Comparison of ENCODE assay signal across 2 cellular contexts in the genomic region with DNA sequence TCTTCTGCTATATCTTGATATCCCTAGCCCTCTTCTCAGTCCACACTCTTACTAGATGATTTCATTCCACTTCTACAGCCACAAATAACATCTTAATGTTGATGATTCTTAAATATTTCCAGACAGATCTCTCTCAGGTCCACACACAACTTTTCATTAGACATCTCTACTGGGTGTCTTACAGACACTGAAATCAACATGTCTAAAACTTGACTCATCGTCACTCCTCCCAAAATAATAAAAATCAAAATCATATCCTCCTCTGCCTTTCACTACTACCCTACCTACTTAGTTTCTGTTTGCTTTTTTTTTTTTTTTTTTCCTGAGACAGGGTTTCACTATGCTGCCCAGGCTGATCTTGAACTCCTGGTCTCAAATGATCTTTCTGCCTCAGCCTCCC.
TF ChIP-seq lines count a peak whose summit lies in the region.

No MANE protein-coding gene starts in this region.

TF ChIP-seq in endothelial cell of umbilical vein, 7 proteins besides CTCF, POLR2A, EP300 and RAD21 (continued from another document):
- TF ChIP-seq, protein P1, sequence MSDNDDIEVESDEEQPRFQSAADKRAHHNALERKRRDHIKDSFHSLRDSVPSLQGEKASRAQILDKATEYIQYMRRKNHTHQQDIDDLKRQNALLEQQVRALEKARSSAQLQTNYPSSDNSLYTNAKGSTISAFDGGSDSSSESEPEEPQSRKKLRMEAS (IDR thresholded peaks at IDR 0.05; ENCODE audit: insufficient read depth, insufficient read length): no peak
- TF ChIP-seq MYC (IDR thresholded peaks at IDR 0.05; ENCODE audit: low read depth, low read length) (no peak), POLR2AphosphoS5 (IDR thresholded peaks at IDR 0.05; ENCODE audit: insufficient read depth, low read depth, low read length) (no peak), EZH2 (IDR thresholded peaks at IDR 0.05; ENCODE audit: borderline replicate concordance, low read depth, low read length, severe bottlenecking) (no peak)

TF ChIP-seq in neural cell, 6 proteins besides CTCF, POLR2A, EP300 and RAD21 (continued from another document):
- TF ChIP-seq, protein P2, sequence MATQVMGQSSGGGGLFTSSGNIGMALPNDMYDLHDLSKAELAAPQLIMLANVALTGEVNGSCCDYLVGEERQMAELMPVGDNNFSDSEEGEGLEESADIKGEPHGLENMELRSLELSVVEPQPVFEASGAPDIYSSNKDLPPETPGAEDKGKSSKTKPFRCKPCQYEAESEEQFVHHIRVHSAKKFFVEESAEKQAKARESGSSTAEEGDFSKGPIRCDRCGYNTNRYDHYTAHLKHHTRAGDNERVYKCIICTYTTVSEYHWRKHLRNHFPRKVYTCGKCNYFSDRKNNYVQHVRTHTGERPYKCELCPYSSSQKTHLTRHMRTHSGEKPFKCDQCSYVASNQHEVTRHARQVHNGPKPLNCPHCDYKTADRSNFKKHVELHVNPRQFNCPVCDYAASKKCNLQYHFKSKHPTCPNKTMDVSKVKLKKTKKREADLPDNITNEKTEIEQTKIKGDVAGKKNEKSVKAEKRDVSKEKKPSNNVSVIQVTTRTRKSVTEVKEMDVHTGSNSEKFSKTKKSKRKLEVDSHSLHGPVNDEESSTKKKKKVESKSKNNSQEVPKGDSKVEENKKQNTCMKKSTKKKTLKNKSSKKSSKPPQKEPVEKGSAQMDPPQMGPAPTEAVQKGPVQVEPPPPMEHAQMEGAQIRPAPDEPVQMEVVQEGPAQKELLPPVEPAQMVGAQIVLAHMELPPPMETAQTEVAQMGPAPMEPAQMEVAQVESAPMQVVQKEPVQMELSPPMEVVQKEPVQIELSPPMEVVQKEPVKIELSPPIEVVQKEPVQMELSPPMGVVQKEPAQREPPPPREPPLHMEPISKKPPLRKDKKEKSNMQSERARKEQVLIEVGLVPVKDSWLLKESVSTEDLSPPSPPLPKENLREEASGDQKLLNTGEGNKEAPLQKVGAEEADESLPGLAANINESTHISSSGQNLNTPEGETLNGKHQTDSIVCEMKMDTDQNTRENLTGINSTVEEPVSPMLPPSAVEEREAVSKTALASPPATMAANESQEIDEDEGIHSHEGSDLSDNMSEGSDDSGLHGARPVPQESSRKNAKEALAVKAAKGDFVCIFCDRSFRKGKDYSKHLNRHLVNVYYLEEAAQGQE (IDR thresholded peaks at IDR 0.05; ENCODE audit: borderline replicate concordance): no peak
- TF ChIP-seq TAF1 (IDR thresholded peaks at IDR 0.05; ENCODE audit: low read depth): no peak
- TF ChIP-seq POLR2AphosphoS5 (IDR thresholded peaks at IDR 0.05): no peak
- no peak for TF ChIP-seq SMC3 (conservative IDR thresholded peaks at IDR 0.05; ENCODE audit: poor library complexity)
- TF ChIP-seq MXI1 (conservative IDR thresholded peaks at IDR 0.05; ENCODE audit: poor library complexity, severe bottlenecking): no peak
